Comparison of ENCODE assay signal across 26 cellular contexts in genomic region chr11:111305403-111305802, GRCh38. TPM values are rescaled to one million over a fixed set of nuclear protein-coding genes. Genes with fewer than 3 reads are reported as not detected.
DNase-seq lines count a peak whose midpoint lies in the region; ATAC-seq, FAIRE-seq and TF ChIP-seq lines count a peak whose summit lies in the region.
"Had no signal": no experiment of that assay in that cellular context is flagged by ENCODE, and none has a peak within 500 bp of the region (broad histone marks: within the 10 kb centered on the region; RNA-seq: fewer than 3 reads in every experiment).

No MANE protein-coding gene starts in this region.

- H3K9me2 ChIP-seq in Karpas-422 (replicated peaks; ENCODE audit: insufficient read depth, low read length) (no peaks in the 10 kb centered on the region), OCI-LY7 (ENCODE audit: insufficient read depth, low read length) (no peaks in the 10 kb centered on the region)

- H3K4me1 ChIP-seq in Karpas-422 (ENCODE audit: low read length), result peaks cover 35% of the 10 kb centered on the region
- peaks cover 21% of the 10 kb centered on the region for H3K4me1 ChIP-seq in OCI-LY7 (ENCODE audit: insufficient read depth, low read length, poor library complexity, severe bottlenecking)
- H3K4me1 ChIP-seq in BE2C, result no peaks in the 10 kb centered on the region

- H3K4me3 ChIP-seq in Karpas-422 (ENCODE audit: low read length) (no peak overlapping the region), OCI-LY7 (ENCODE audit: low read depth, low read length, poor library complexity, severe bottlenecking) (no peak overlapping the region), BE2C (ENCODE audit: low read depth, low read length) (no peak overlapping the region)
- H3K4me3 ChIP-seq: SJCRH30 had no signal

- H3K9me3 ChIP-seq in Karpas-422 (ENCODE audit: low read length) (no peaks in the 10 kb centered on the region), OCI-LY7 (ENCODE audit: low read length) (no peaks in the 10 kb centered on the region), BE2C (no peaks in the 10 kb centered on the region)
- H3K9me3 ChIP-seq: SJCRH30 had no signal

- H3K27me3 ChIP-seq in Karpas-422 (ENCODE audit: low read length) (no peaks in the 10 kb centered on the region; the same call in 1 of the 2 replicates), BE2C (peaks cover 91% of the 10 kb centered on the region)
- H3K27me3 ChIP-seq: SJCRH30 had no signal

- ATAC-seq in GM18868 (IDR thresholded peaks at IDR 0.05; ENCODE audit: unreplicated experiment), result no peak
- ATAC-seq: Panc1 had no signal

- no peak overlapping the region for H3K9ac ChIP-seq in Karpas-422 (ENCODE audit: low read length)
- H3K9ac ChIP-seq: KMS-11 had no signal

- BruUV-seq in OCI-LY7 (replicated peaks; lab: Mats Ljungman, UMichigan), result no TSS peak

- intact Hi-C loops in OCI-LY7 (cut with micrococcal nuclease; ENCODE audit: unreplicated experiment), result no loop called here

- H3K27ac ChIP-seq in Karpas-422 (ENCODE audit: low read length), result no peak overlapping the region
- H3K27ac ChIP-seq in OCI-LY7 (ENCODE audit: low read depth, low read length, poor library complexity, severe bottlenecking), result no peak overlapping the region
- H3K27ac ChIP-seq: KMS-11, SJCRH30 had no signal

- H3K79me2 ChIP-seq in Karpas-422 (ENCODE audit: low read length) (no peaks in the 10 kb centered on the region), OCI-LY7 (ENCODE audit: insufficient read depth, low read depth, low read length) (no peaks in the 10 kb centered on the region)

- POLR2A ChIA-PET in OCI-LY7 (lab: Charles Lee), result interaction anchor here (0.6 kb wide), 1 partner anchor 342 kb away, joined by 3 read pairs; no protein-coding TSS in a partner anchor

- peak overlapping the region; percentile 0 for H3K4me2 ChIP-seq in Karpas-422 (ENCODE audit: low read depth, low read length, poor library complexity, severe bottlenecking)
- no peak overlapping the region for H3K4me2 ChIP-seq in OCI-LY7 (ENCODE audit: low read length)
- H3K4me2 ChIP-seq: KMS-11 had no signal

- TF ChIP-seq CTCF in OCI-LY7 (conservative IDR thresholded peaks at IDR 0.05; ENCODE audit: low read length) (no peak), BE2C (IDR thresholded peaks at IDR 0.05; ENCODE audit: low read depth, low read length) (no peak)

- CTCF ChIA-PET in OCI-LY7 (lab: Charles Lee; ENCODE audit: unreplicated experiment), result no interaction called here

- H4K20me1 ChIP-seq in Karpas-422 (ENCODE audit: insufficient read depth, low read depth, low read length), result peaks cover 24% of the 10 kb centered on the region; the same call in 1 of the 2 replicates
- H4K20me1 ChIP-seq in OCI-LY7 (ENCODE audit: insufficient read depth, low read length), result no peaks in the 10 kb centered on the region

- no peak overlapping the region for H2AFZ ChIP-seq in Karpas-422 (ENCODE audit: low read length)
- H2AFZ ChIP-seq in OCI-LY7 (ENCODE audit: low read length), result peak overlapping the region; percentile 40; the same call in 1 of the 2 replicates

- H3K36me3 ChIP-seq in Karpas-422 (ENCODE audit: insufficient read depth, low read length) (no peaks in the 10 kb centered on the region), OCI-LY7 (ENCODE audit: insufficient read depth, low read length) (no peaks in the 10 kb centered on the region), BE2C (no peaks in the 10 kb centered on the region)
- H3K36me3 ChIP-seq: SJCRH30 had no signal

- DNase-seq in DMS153 treated with DMSO at 0.1 percent for 48 hours (lab: John Stamatoyannopoulos, UW; ENCODE audit: unreplicated experiment) (peak; percentile 27), DMS153 (lab: John Stamatoyannopoulos, UW) (no peak), Karpas-422 (peak; percentile 66), OCI-LY7 (ENCODE audit: low spot score) (no peak), NCI-H510A treated with DMSO at 0.1 percent for 48 hours (lab: John Stamatoyannopoulos, UW) (no peak), BE2C (no peak)
- DNase-seq: 8988T, IMR-90, NCI-H1436 treated with DMSO at 0.1 percent for 48 hours, NCI-H1930, NCI-H2171, NCI-H748 treated with DMSO at 0.1 percent for 48 hours, SJCRH30, T-helper 1 cell had no signal

- peak; percentile 5 for FAIRE-seq in islet of Langerhans (lab: Jason Lieb, UNC)
- FAIRE-seq: GM18507, HTR-8/SVneo had no signal

RNA-seq across cellular contexts. Expression of gene POU2AF3, which starts 7.1 kb away (rescaled TPM):
- not detected in 2 replicates for total RNA-seq in Karpas-422 (2014; rRNA removed; shearing (Covaris generic); ENCODE audit: low replicate concordance)
- total RNA-seq in OCI-LY7 (2014; rRNA removed; shearing (Covaris generic)), result not detected in 2 replicates
- not detected in 2 replicates for total RNA-seq in OCI-LY7 (2022)
- polyA plus RNA-seq in BE2C (2012; ENCODE audit: insufficient read depth, insufficient read length, low read depth), result not detected
- total RNA-seq: G401, H4, IMR-90, M059J, SJCRH30 had no signal
- polyA plus RNA-seq: AG04450, CD14-positive monocyte had no signal

RNA-seq across cellular contexts. Expression of gene POU2AF2, which starts 59.9 kb away (rescaled TPM):
- total RNA-seq in Karpas-422 (2014; rRNA removed; shearing (Covaris generic); ENCODE audit: low replicate concordance), result not detected in 2 replicates
- not detected in 2 replicates for total RNA-seq in OCI-LY7 (2014; rRNA removed; shearing (Covaris generic))
- not detected in 2 replicates for total RNA-seq in OCI-LY7 (2022)
- not detected for polyA plus RNA-seq in BE2C (2012; ENCODE audit: insufficient read depth, insufficient read length, low read depth)
- total RNA-seq: G401, H4, IMR-90, M059J, NCI-H460, SJCRH30 had no signal
- polyA plus RNA-seq: AG04450, CD14-positive monocyte, IMR-90 had no signal

Comparison
In these comparisons a context has a peak if more than half of its experiments do, and no peak if none do; other contexts are left out.
1. DNase-seq: peak in DMS153 treated with DMSO at 0.1 percent for 48 hours (single experiment) and Karpas-422 (single experiment); none in DMS153 (single experiment), OCI-LY7 (single experiment), NCI-H510A treated with DMSO at 0.1 percent for 48 hours (single experiment) and BE2C (single experiment).